In the genomic region with DNA sequence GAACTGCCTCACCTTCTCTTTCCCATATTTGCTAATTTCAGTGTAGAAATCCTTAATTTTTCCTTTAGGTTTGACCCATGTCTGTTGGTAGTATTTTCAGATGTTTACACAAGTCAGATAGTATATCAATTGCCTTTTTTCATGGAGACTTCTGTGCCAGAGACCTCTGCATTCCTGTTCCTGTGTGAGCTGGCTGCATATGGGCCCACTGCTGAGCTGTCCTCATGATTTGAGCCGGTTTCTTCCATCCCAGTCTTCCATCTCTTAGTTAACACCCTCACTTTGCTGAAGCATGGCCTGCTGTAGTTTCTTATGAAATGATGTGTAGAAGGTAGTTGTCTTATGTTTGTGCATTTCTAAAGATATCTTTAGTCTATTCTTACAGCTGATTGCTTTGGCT, we compare ENCODE assay signal across 21 cellular contexts. TPM values are rescaled to one million over a fixed set of nuclear protein-coding genes. Genes with fewer than 3 reads are reported as not detected.
DNase-seq lines count a peak whose midpoint lies in the region; ATAC-seq and TF ChIP-seq lines count a peak whose summit lies in the region.
"Had no signal": no experiment of that assay in that cellular context is flagged by ENCODE, and none has a peak within 500 bp of the region (broad histone marks: within the 10 kb centered on the region; RNA-seq: fewer than 3 reads in every experiment).

No MANE protein-coding gene starts in this region.

- H3K4me2 ChIP-seq in GM23248 (ENCODE audit: unreplicated experiment) (no peak overlapping the region), osteoblast (ENCODE audit: insufficient read depth, low read length) (no peak overlapping the region)
- H3K4me2 ChIP-seq: KMS-11 had no signal

- 94 to 97% methylated on average over 1 of the region's 1 CpG for WGBS in GM23248 (ENCODE audit: low coverage in 1 of 2, low lambda C conversion rate in 2 of 2, missing lambda C conversion rate in 2 of 2), 2 experiments

- H3K36me3 ChIP-seq in GM23248 (ENCODE audit: low read depth) (no peaks in the 10 kb centered on the region), SK-N-MC (ENCODE audit: insufficient read depth, low read length) (no peaks in the 10 kb centered on the region; the same call in 1 of the 2 replicates), osteoblast (ENCODE audit: insufficient read depth, low read length) (no peaks in the 10 kb centered on the region)
- H3K36me3 ChIP-seq: HAP-1, SJSA1 had no signal

- H3K9me3 ChIP-seq in GM23248 (ENCODE audit: low read depth) (no peaks in the 10 kb centered on the region), SK-N-MC (ENCODE audit: low read depth, low read length) (no peaks in the 10 kb centered on the region), osteoblast (ENCODE audit: low read depth, low read length) (no peaks in the 10 kb centered on the region)
- H3K9me3 ChIP-seq: HAP-1, SJSA1 had no signal

- H4K20me1 ChIP-seq in GM23248 (ENCODE audit: insufficient read depth) = no peaks in the 10 kb centered on the region
- H4K20me1 ChIP-seq in osteoblast (ENCODE audit: insufficient read depth, low read length) = no peaks in the 10 kb centered on the region

- H2AFZ ChIP-seq in GM23248 (0 out of 2 replicates have a peak overlapping the region, but pooled peaks have one; percentile 33), osteoblast (ENCODE audit: low read length) (peak overlapping the region; percentile 57)

- no peaks in the 10 kb centered on the region for H3K4me1 ChIP-seq in GM23248 (ENCODE audit: insufficient read depth)
- no peaks in the 10 kb centered on the region for H3K4me1 ChIP-seq in osteoblast (ENCODE audit: insufficient read depth, low read length)
- H3K4me1 ChIP-seq: HAP-1, SJSA1 had no signal

- DNase-seq in GM23248 (no peak), SK-N-MC (ENCODE audit: low read depth, low spot score) (no peak), fibroblast of the aortic adventitia (ENCODE audit: low read depth) (peak; percentile 14), osteoblast (ENCODE audit: insufficient read length, low spot score, missing footprints) (peak; percentile 26), KG1 (lab: John Stamatoyannopoulos, UW) (no peak), hepatic stellate cell (ENCODE audit: low spot score) (no peak), GM13976 (ENCODE audit: low spot score) (no peak)
- DNase-seq: GDM1, MV-4-11, NCI-H1105 treated with DMSO at 0.1 percent for 48 hours, NCI-H2029 treated with DMSO at 0.1 percent for 48 hours, NCI-H2171, NCI-H345, NCI-H524 treated with DMSO at 0.1 percent for 48 hours had no signal

- no peaks in the 10 kb centered on the region for H3K9me2 ChIP-seq in GM23248 (ENCODE audit: insufficient read depth)

- H3K4me3 ChIP-seq in GM23248 (no peak overlapping the region), SK-N-MC (peak overlapping the region; percentile 41; the same call in 1 of the 2 replicates), fibroblast of the aortic adventitia (ENCODE audit: low read depth, low read length) (no peak overlapping the region), osteoblast (ENCODE audit: insufficient read depth, low read length) (no peak overlapping the region)
- H3K4me3 ChIP-seq: HAP-1, SJSA1 had no signal

- H3K27ac ChIP-seq in GM23248 (no peak overlapping the region), SK-N-MC (peak overlapping the region; percentile 80), osteoblast (ENCODE audit: low read depth, low read length) (no peak overlapping the region)
- H3K27ac ChIP-seq: HL-60, KMS-11, SJSA1 had no signal

- H3K27me3 ChIP-seq in GM23248 (replicated peaks; ENCODE audit: insufficient read depth) (no peaks in the 10 kb centered on the region), osteoblast (ENCODE audit: insufficient read depth, low read length) (no peaks in the 10 kb centered on the region)
- H3K27me3 ChIP-seq: SJSA1 had no signal

- no peak for ATAC-seq in HG03135 (IDR thresholded peaks at IDR 0.05; ENCODE audit: unreplicated experiment)

- H3K9ac ChIP-seq in GM23248 (no peak overlapping the region), SK-N-MC (ENCODE audit: insufficient read length) (no peak overlapping the region)
- H3K9ac ChIP-seq: KMS-11 had no signal

- H3K79me2 ChIP-seq in GM23248 (ENCODE audit: insufficient read depth) (no peaks in the 10 kb centered on the region), osteoblast (ENCODE audit: insufficient read depth, low read length) (no peaks in the 10 kb centered on the region)

- no peaks in the 10 kb centered on the region for H3F3A ChIP-seq in GM23248 (ENCODE audit: insufficient read depth)

- in situ Hi-C loops in GM23248 (cut with MboI) = no loop called here
- in situ Hi-C loops in GM13976 (cut with MboI; ENCODE audit: low sequenced_read_pairs, unreplicated experiment) = no loop called here

- TF ChIP-seq CTCF in fibroblast of the aortic adventitia (IDR thresholded peaks at IDR 0.05; ENCODE audit: insufficient read depth, low read length) = no peak
- TF ChIP-seq CTCF in osteoblast (IDR thresholded peaks at IDR 0.05; ENCODE audit: extremely low read depth, low read depth, low read length) = no peak
- TF ChIP-seq CTCF in GM13976 (IDR thresholded peaks at IDR 0.05; ENCODE audit: borderline replicate concordance, control extremely low read depth, extremely low read depth, insufficient read depth, missing control alignments) = no peak

RNA-seq across cellular contexts. Expression of a gene that starts 40.0 kb away (rescaled TPM):
- total RNA-seq in GM23248 (2014; rRNA removed; shearing (Covaris generic)) = not detected in 2 replicates
- 0.04 TPM in 1 of 2 replicates, not detected in the other for polyA plus RNA-seq in GM23248 (2016; fragmentation: Nextera tagmentation; extraction: Ambion mirVana)
- total RNA-seq in fibroblast of the aortic adventitia (ENCODE audit: low replicate concordance) (0.36 and 0.57 TPM in 2 replicates), osteoblast (under 0.01 and 0.29 TPM in 2 replicates)
- total RNA-seq: OCI-LY7 had no signal
- polyA plus RNA-seq: AG04450 had no signal

Comparison
In these comparisons a context has a peak if more than half of its experiments do, and no peak if none do; other contexts are left out.
1. DNase-seq: peak in fibroblast of the aortic adventitia (single experiment) and osteoblast (single experiment); none in GM23248 (single experiment), SK-N-MC (single experiment), KG1 (single experiment), hepatic stellate cell (single experiment) and GM13976 (single experiment).